ENCODE assay signal across 8 cellular contexts in genomic region chr14:30558675-30559555, GRCh38. TPM values are rescaled to one million over a fixed set of nuclear protein-coding genes. Genes with fewer than 3 reads are reported as not detected.
A peak's percentile ranks its signal among the peaks of the same experiment; 100 is the strongest.
DNase-seq lines count a peak whose midpoint lies in the region; ATAC-seq and TF ChIP-seq lines count a peak whose summit lies in the region.

A gene with protein sequence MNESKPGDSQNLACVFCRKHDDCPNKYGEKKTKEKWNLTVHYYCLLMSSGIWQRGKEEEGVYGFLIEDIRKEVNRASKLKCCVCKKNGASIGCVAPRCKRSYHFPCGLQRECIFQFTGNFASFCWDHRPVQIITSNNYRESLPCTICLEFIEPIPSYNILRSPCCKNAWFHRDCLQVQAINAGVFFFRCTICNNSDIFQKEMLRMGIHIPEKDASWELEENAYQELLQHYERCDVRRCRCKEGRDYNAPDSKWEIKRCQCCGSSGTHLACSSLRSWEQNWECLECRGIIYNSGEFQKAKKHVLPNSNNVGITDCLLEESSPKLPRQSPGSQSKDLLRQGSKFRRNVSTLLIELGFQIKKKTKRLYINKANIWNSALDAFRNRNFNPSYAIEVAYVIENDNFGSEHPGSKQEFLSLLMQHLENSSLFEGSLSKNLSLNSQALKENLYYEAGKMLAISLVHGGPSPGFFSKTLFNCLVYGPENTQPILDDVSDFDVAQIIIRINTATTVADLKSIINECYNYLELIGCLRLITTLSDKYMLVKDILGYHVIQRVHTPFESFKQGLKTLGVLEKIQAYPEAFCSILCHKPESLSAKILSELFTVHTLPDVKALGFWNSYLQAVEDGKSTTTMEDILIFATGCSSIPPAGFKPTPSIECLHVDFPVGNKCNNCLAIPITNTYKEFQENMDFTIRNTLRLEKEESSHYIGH (plus strand): TSS chr14:30559158. CDS start chr14:30581080, 21,922 bp downstream.

- H3K4me1 ChIP-seq in OCI-LY7 (ENCODE audit: insufficient read depth, low read length, poor library complexity, severe bottlenecking): peaks cover 20% of the 10 kb centered on the region
- peaks cover 10% of the 10 kb centered on the region for H3K4me1 ChIP-seq in mucosa of stomach (ENCODE audit: control insufficient read depth, insufficient read depth, low read length)

- H3K36me3 ChIP-seq in OCI-LY7 (ENCODE audit: insufficient read depth, low read length) (peaks cover 31% of the 10 kb centered on the region), mucosa of stomach (ENCODE audit: control insufficient read depth, insufficient read depth, low read length) (no peaks in the 10 kb centered on the region)

- BruUV-seq in OCI-LY7 (replicated peaks; lab: Mats Ljungman, UMichigan): no TSS peak

- no peaks in the 10 kb centered on the region for H3K9me2 ChIP-seq in OCI-LY7 (ENCODE audit: insufficient read depth, low read length)

- peak within 1 kb of the TSS; percentile 91 for H3K4me3 ChIP-seq in OCI-LY7 (ENCODE audit: low read depth, low read length, poor library complexity, severe bottlenecking)
- peak within 1 kb of the TSS; percentile 26 for H3K4me3 ChIP-seq in mucosa of stomach (ENCODE audit: low read length)

- peak within 1 kb of the TSS; percentile 90 for H3K4me2 ChIP-seq in OCI-LY7 (ENCODE audit: low read length)

- DNase-seq in DMS 273 (lab: John Stamatoyannopoulos, UW; ENCODE audit: unreplicated experiment) (peak; percentile 96), HuH-7 (ENCODE audit: low spot score) (peak; percentile 99), OCI-LY7 (ENCODE audit: low spot score) (peak; percentile 92), erythroblast (lab: John Stamatoyannopoulos, UW) (peak; percentile 91 to 93)
- peak; percentile 89 for DNase-seq in activated T-cell treated with anti-CD3 and anti-CD28 coated beads, Interleukin-2, amount 50 U/mL, for 1 hour
- DNase-seq in stimulated activated CD8-positive, alpha-beta memory T cell treated with anti-CD3 and anti-CD28 coated beads, Interleukin-7, amount 100 ng/mL, for 1 hour (ENCODE audit: low read depth in 2 of 2): peak; percentile 71 to 75

- intact Hi-C loops in OCI-LY7 (cut with micrococcal nuclease; ENCODE audit: unreplicated experiment): loop anchor here (1.0 kb wide), 1 partner anchor 63 kb away; the partner anchor contains the start of gene SCFD1

- peak within 1 kb of the TSS; percentile 73 for H3K27ac ChIP-seq in OCI-LY7 (ENCODE audit: low read depth, low read length, poor library complexity, severe bottlenecking)

- CTCF ChIA-PET in OCI-LY7 (lab: Charles Lee; ENCODE audit: unreplicated experiment): interaction anchor here (0.6 kb wide), 1 partner anchor 288 kb away, joined by 3 read pairs; no protein-coding TSS in a partner anchor

- peak; percentile 99 for ATAC-seq in GM21526 (IDR thresholded peaks at IDR 0.05; ENCODE audit: low FRiP score, unreplicated experiment)

- peak; percentile 86 for TF ChIP-seq POLR2A in erythroblast (IDR thresholded peaks at IDR 0.05; ENCODE audit: low read length)

- peak within 1 kb of the TSS; percentile 98 for H2AFZ ChIP-seq in OCI-LY7 (ENCODE audit: low read length)

- H3K27me3 ChIP-seq in mucosa of stomach (ENCODE audit: control insufficient read depth, insufficient read depth, low read length): no peaks in the 10 kb centered on the region

- no peaks in the 10 kb centered on the region; the same call in 1 of the 2 replicates for H3K9me3 ChIP-seq in OCI-LY7 (ENCODE audit: low read length)
- no peaks in the 10 kb centered on the region for H3K9me3 ChIP-seq in mucosa of stomach (ENCODE audit: control insufficient read depth, low read length)

- H4K20me1 ChIP-seq in OCI-LY7 (ENCODE audit: insufficient read depth, low read length): peaks cover 19% of the 10 kb centered on the region

- peak within 1 kb of the TSS; percentile 90 for H3K9ac ChIP-seq in mucosa of stomach (ENCODE audit: low read length)

- H3K79me2 ChIP-seq in OCI-LY7 (ENCODE audit: insufficient read depth, low read depth, low read length): peaks cover 49% of the 10 kb centered on the region

- no peak for TF ChIP-seq CTCF in OCI-LY7 (conservative IDR thresholded peaks at IDR 0.05; ENCODE audit: low read length)

- POLR2A ChIA-PET in OCI-LY7 (lab: Charles Lee): interaction anchor here (0.6 to 1.7 kb wide), 4 partner anchors 8 to 64 kb away, joined by 3 to 4 read pairs (median 3); no protein-coding TSS in a partner anchor

RNA-seq across cellular contexts. Expression of the gene that starts here (rescaled TPM):
- total RNA-seq in OCI-LY7 (2014; rRNA removed; shearing (Covaris generic)): 22.3 and 22.7 TPM in 2 replicates
- 43.0 and 43.9 TPM in 2 replicates for total RNA-seq in OCI-LY7 (2022)

Comparison
In these comparisons a context has a peak if more than half of its experiments do, and no peak if none do; other contexts are left out.
1. Peak in every context shown above with its lines: DNase-seq, ATAC-seq, H3K4me3 ChIP-seq and H3K27ac ChIP-seq.